Comparison of ENCODE assay signal across 1 cellular context in the genomic region with DNA sequence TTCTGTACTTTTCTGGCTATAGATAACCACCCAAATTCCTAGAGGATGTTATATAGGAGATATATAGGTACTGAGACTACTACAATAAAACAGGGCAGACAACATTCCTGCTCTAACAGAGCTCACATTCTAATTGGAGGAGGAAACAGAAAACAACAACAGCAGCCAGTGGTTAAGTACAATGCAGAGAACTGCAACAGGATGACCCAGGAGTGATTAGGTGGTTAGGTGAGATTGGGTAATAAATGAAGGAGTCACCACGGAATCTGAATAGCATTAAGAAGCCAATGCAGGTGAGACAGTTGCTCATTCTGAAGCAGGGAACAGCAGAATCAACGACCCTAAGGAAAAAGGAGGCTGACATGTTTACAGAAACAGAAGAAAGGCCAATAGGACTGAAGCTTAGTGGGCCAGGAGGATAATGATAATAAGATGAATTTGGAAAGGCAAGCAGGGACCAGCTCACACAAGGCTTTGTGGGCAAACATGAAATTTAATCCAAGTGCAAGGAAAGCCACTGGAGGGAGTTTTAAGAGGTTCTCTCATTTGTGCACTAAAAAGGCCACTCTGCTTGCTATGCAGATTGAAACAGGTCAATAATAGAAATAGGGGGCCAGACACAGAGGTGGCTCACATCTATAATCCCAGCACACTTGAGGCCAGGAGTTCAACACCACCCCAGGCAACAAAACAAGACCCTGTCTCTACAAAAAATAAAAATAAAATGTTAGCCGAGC.
TF ChIP-seq lines count a peak whose summit lies in the region.

No MANE protein-coding gene starts in this region.

TF ChIP-seq in GM23338, 12 proteins besides CTCF, POLR2A, EP300 and RAD21 (continued from another document):
- no peak for TF ChIP-seq ZNF462 (CRISPR knock-in tag; IDR thresholded peaks at IDR 0.05)
- no peak for TF ChIP-seq CREB1 (CRISPR knock-in tag; IDR thresholded peaks at IDR 0.05; ENCODE audit: low read depth)
- no peak for TF ChIP-seq EZH2 (IDR thresholded peaks at IDR 0.05; ENCODE audit: low read depth, unreplicated experiment)
